Comparison of ENCODE assay signal across 8 cellular contexts in the genomic region with DNA sequence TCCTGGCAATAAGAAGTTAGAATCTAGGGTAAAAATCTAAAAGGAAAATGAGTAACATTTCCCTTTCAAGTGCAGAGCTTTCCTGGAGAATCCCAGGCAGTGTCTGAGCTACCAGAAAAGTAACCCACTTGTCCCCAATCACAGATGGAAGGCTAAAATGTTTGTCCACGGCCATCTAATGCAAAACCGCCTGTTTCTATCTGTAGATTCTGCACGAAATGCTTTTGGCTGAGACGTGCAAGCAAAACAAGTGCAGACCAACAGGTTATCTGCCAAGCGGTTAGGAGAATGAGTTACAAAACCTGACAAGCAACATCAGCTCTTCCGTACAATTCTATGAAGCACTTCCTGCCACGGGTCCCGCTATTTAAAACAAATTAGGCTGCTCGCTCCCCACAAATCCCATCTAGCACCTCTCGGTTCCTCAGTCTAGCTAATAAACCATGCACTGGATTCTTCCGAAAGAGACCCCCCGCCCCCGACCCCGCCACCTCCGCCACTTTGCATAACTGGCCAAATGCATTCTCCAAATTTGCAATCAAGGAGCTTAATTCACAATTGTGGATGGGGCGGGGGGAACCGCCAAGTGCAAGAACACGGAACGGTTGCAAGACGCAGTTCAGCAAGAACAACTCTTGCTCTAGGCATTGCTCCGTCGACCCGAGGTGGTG. TPM values are rescaled to one million over a fixed set of nuclear protein-coding genes. Genes with fewer than 3 reads are reported as not detected.
DNase-seq lines count a peak whose midpoint lies in the region; ATAC-seq and TF ChIP-seq lines count a peak whose summit lies in the region.

No MANE protein-coding gene starts in this region.

- peak; percentile 26 for ATAC-seq in GM18502 (IDR thresholded peaks at IDR 0.05; ENCODE audit: poor library complexity, unreplicated experiment)
- peak; percentile 31 for ATAC-seq in HG03139 (IDR thresholded peaks at IDR 0.05; ENCODE audit: unreplicated experiment)
- ATAC-seq in memory B cell (ENCODE audit: low read depth), result peak; percentile 1

- no peaks in the 10 kb centered on the region; the same call in 1 of the 2 replicates for H3K9me3 ChIP-seq in AG04450 (ENCODE audit: control insufficient read depth, insufficient read depth, low read length)

- H3K4me1 Mint-ChIP-seq in memory B cell, result peaks cover 51% of the 10 kb centered on the region
- peaks cover 45% of the 10 kb centered on the region for H3K4me1 Mint-ChIP-seq in type B pancreatic cell (ENCODE audit: unreplicated experiment)

- TF ChIP-seq CTCF in AG04450 (IDR thresholded peaks at IDR 0.05; ENCODE audit: low read depth, low read length) (no peak), RWPE1 (conservative IDR thresholded peaks at IDR 0.05; ENCODE audit: low read depth) (no peak), type B pancreatic cell (conservative IDR thresholded peaks at IDR 0.05) (no peak)

- POLR2A ChIA-PET in AG04450 (lab: Yijun Ruan, JAX), result interaction anchor here (1.0 to 2.1 kb wide), 5 partner anchors 12 to 46 kb away, joined by 3 to 5 read pairs (median 4); no protein-coding TSS in a partner anchor
- POLR2A ChIA-PET in RWPE1 (lab: Yijun Ruan, JAX; ENCODE audit: low non-redundant PET), result no interaction called here
- POLR2A ChIA-PET in HEK293T (lab: Yijun Ruan, JAX), result interaction anchor here (1.0 to 4.6 kb wide), 5 partner anchors 7 to 16 kb away, joined by 3 to 23 read pairs (median 4); no protein-coding TSS in a partner anchor

- H3K4me3 ChIP-seq in AG04450 (ENCODE audit: low read depth, low read length), result peak overlapping the region; percentile 85

- peak overlapping the region; percentile 94 for H3K27ac ChIP-seq in AG04450 (ENCODE audit: low read depth, low read length)
- peak overlapping the region; percentile 92 for H3K27ac ChIP-seq in RWPE1

- H3K27ac Mint-ChIP-seq in memory B cell (peak overlapping the region; percentile 96), type B pancreatic cell (peak overlapping the region; percentile 89)

- no peaks in the 10 kb centered on the region for H3K27me3 Mint-ChIP-seq in memory B cell
- H3K27me3 Mint-ChIP-seq in type B pancreatic cell, result no peaks in the 10 kb centered on the region

- H3K36me3 Mint-ChIP-seq in memory B cell (peaks cover 11% of the 10 kb centered on the region), type B pancreatic cell (peaks cover 3% of the 10 kb centered on the region)

- no peak for DNase-seq in AG04450 (ENCODE audit: low read depth, low spot score)
- DNase-seq in RWPE1 (ENCODE audit: low spot score), result no peak
- peak; percentile 66 for DNase-seq in cerebellar cortex (ENCODE audit: low spot score)
- DNase-seq in memory B cell (ENCODE audit: low spot score in 2 of 2), result no peak
- no peak for DNase-seq in type B pancreatic cell (ENCODE audit: extremely low spot score, unreplicated experiment)
- DNase-seq in HEK293T (ENCODE audit: extremely low spot score), result no peak

- H3K4me3 Mint-ChIP-seq in memory B cell, result peak overlapping the region; percentile 95
- peak overlapping the region; percentile 97 for H3K4me3 Mint-ChIP-seq in type B pancreatic cell

- CTCF ChIA-PET in AG04450 (lab: Charles Lee) (interaction anchor here (0.8 to 1.6 kb wide), 5 partner anchors 53 to 381 kb away, joined by 3 to 4 read pairs (median 3); no protein-coding TSS in a partner anchor), RWPE1 (lab: Yijun Ruan, JAX) (interaction anchor here (0.5 to 1.3 kb wide), 4 partner anchors 19 to 133 kb away, joined by 3 to 5 read pairs (median 4); no protein-coding TSS in a partner anchor), HEK293T (lab: Yijun Ruan, JAX) (interaction anchor here (0.6 to 1.3 kb wide), 2 partner anchors 90 to 443 kb away, joined by 3 to 6 read pairs; no protein-coding TSS in a partner anchor)

- H3K27me3 ChIP-seq in AG04450 (ENCODE audit: control insufficient read depth, insufficient read depth, low read length), result no peaks in the 10 kb centered on the region

- H3K9me3 Mint-ChIP-seq in memory B cell (no peaks in the 10 kb centered on the region), type B pancreatic cell (no peaks in the 10 kb centered on the region)

TF ChIP-seq in HEK293T, 16 proteins besides CTCF, POLR2A, EP300 and RAD21:
- TF ChIP-seq HDGF (IDR thresholded peaks at IDR 0.05; ENCODE audit: borderline replicate concordance) (no peak), FOXA1 (IDR thresholded peaks at IDR 0.05) (no peak), LEF1 (IDR thresholded peaks at IDR 0.05; ENCODE audit: borderline replicate concordance) (no peak), ELF4 (IDR thresholded peaks at IDR 0.05) (no peak), L3MBTL2 (conservative IDR thresholded peaks at IDR 0.05) (no peak), CTBP1 (IDR thresholded peaks at IDR 0.05; ENCODE audit: borderline replicate concordance) (no peak), SP1 (IDR thresholded peaks at IDR 0.05) (no peak), ZNF384 (IDR thresholded peaks at IDR 0.05) (no peak), TARDBP (IDR thresholded peaks at IDR 0.05) (no peak), ARNT (IDR thresholded peaks at IDR 0.05) (no peak), SUZ12 (IDR thresholded peaks at IDR 0.05) (no peak), FOXK2 (IDR thresholded peaks at IDR 0.05) (no peak), FOXM1 (IDR thresholded peaks at IDR 0.05; ENCODE audit: borderline replicate concordance) (no peak)
- TF ChIP-seq, protein P1, sequence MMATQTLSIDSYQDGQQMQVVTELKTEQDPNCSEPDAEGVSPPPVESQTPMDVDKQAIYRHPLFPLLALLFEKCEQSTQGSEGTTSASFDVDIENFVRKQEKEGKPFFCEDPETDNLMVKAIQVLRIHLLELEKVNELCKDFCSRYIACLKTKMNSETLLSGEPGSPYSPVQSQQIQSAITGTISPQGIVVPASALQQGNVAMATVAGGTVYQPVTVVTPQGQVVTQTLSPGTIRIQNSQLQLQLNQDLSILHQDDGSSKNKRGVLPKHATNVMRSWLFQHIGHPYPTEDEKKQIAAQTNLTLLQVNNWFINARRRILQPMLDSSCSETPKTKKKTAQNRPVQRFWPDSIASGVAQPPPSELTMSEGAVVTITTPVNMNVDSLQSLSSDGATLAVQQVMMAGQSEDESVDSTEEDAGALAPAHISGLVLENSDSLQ (IDR thresholded peaks at IDR 0.05), result no peak

RNA-seq across cellular contexts. Expression of a gene that starts 1.4 kb away (rescaled TPM):
- polyA plus RNA-seq in AG04450 (2011; rRNA removed), result 68.3 and 81.6 TPM in 2 replicates
- 90.7 and 107 TPM in 2 replicates for polyA minus RNA-seq in AG04450 (2011; rRNA and poly(A)+ RNA removed)
- 66.3 and 103 TPM in 2 replicates for total RNA-seq in type B pancreatic cell (ENCODE audit: low replicate concordance)
